In the genomic region with DNA sequence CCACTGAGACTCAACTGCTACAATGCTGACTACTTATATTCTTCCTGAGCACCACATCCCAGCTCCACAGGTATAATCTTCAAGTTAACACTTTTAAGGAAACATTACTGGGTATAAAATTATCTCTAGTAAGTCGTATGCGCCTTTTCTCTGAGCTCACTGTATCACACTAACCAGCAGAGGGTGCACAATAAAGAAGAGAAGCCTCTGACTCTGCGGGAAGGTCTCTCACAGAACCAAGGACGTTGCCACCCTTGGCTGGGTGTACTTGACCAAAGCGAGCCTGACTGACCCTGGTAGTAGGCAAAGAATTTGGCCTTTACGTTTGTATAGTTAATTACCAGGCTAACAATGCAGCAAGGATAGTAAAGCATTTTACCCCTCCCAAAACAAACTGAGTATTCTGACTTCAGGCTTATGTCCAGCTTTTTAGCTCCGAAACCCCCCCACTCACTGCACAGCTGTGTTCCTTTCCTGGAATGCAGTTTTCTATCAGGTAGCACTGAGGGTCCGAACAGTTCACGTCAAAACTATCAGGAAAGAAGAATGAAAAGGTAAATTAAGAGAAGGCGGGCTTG, we compare ENCODE assay signal across 1 cellular context.
TF ChIP-seq lines count a peak whose summit lies in the region.

A gene with protein sequence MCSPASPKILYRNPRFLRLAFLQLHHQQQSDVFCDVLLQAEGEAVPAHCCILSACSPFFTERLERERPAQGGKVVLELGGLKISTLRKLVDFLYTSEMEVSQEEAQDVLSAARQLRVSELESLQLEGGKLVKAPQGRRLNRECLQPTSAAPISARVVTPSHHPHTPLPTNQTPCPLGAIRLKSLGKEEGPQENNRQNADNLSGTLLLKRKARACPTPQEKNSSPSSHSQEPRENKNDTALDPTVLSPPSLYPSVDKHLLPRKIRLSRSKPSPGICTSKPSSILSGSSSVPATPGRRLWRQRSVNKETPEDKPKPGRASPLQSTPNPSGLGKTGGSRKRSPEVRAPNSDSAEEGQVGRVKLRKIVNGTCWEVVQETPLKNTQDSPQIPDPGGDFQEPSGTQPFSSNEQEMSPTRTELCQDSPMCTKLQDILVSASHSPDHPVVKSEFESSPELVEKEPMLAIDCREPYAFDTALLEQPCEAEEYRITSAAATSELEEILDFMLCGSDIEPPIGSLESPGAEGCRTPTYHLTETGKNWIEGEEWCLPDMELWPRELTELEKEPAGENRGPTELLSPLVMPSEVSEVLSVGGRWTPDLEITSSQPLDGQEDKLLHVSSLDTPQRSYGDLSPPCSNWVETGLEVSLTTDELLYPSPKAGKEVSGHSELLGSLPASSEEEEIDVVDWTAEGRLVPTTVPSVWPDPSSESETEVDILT (minus strand): TSS at position 144 of the 578 bp plus-strand sequence. CDS start 631 bp downstream, outside the sequence.

TF ChIP-seq in GM12878, 131 proteins besides CTCF, POLR2A, EP300 and RAD21 (continued from another document):
- TF ChIP-seq, protein P1, sequence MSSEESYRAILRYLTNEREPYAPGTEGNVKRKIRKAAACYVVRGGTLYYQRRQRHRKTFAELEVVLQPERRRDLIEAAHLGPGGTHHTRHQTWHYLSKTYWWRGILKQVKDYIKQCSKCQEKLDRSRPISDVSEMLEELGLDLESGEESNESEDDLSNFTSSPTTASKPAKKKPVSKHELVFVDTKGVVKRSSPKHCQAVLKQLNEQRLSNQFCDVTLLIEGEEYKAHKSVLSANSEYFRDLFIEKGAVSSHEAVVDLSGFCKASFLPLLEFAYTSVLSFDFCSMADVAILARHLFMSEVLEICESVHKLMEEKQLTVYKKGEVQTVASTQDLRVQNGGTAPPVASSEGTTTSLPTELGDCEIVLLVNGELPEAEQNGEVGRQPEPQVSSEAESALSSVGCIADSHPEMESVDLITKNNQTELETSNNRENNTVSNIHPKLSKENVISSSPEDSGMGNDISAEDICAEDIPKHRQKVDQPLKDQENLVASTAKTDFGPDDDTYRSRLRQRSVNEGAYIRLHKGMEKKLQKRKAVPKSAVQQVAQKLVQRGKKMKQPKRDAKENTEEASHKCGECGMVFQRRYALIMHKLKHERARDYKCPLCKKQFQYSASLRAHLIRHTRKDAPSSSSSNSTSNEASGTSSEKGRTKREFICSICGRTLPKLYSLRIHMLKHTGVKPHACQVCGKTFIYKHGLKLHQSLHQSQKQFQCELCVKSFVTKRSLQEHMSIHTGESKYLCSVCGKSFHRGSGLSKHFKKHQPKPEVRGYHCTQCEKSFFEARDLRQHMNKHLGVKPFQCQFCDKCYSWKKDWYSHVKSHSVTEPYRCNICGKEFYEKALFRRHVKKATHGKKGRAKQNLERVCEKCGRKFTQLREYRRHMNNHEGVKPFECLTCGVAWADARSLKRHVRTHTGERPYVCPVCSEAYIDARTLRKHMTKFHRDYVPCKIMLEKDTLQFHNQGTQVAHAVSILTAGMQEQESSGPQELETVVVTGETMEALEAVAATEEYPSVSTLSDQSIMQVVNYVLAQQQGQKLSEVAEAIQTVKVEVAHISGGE (CRISPR knock-in tag; IDR thresholded peaks at IDR 0.05) = no peak
- TF ChIP-seq, protein P2, sequence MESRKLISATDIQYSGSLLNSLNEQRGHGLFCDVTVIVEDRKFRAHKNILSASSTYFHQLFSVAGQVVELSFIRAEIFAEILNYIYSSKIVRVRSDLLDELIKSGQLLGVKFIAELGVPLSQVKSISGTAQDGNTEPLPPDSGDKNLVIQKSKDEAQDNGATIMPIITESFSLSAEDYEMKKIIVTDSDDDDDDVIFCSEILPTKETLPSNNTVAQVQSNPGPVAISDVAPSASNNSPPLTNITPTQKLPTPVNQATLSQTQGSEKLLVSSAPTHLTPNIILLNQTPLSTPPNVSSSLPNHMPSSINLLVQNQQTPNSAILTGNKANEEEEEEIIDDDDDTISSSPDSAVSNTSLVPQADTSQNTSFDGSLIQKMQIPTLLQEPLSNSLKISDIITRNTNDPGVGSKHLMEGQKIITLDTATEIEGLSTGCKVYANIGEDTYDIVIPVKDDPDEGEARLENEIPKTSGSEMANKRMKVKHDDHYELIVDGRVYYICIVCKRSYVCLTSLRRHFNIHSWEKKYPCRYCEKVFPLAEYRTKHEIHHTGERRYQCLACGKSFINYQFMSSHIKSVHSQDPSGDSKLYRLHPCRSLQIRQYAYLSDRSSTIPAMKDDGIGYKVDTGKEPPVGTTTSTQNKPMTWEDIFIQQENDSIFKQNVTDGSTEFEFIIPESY (IDR thresholded peaks at IDR 0.05) = peak; percentile 70; the same call in 1 of the 2 replicates
- TF ChIP-seq JUNB (IDR thresholded peaks at IDR 0.05) (no peak), ZSCAN29 (IDR thresholded peaks at IDR 0.05) (no peak), NBN (IDR thresholded peaks at IDR 0.05) (0 out of 2 replicates have a peak, but pooled peaks have one; percentile 36)
- TF ChIP-seq, protein P3, sequence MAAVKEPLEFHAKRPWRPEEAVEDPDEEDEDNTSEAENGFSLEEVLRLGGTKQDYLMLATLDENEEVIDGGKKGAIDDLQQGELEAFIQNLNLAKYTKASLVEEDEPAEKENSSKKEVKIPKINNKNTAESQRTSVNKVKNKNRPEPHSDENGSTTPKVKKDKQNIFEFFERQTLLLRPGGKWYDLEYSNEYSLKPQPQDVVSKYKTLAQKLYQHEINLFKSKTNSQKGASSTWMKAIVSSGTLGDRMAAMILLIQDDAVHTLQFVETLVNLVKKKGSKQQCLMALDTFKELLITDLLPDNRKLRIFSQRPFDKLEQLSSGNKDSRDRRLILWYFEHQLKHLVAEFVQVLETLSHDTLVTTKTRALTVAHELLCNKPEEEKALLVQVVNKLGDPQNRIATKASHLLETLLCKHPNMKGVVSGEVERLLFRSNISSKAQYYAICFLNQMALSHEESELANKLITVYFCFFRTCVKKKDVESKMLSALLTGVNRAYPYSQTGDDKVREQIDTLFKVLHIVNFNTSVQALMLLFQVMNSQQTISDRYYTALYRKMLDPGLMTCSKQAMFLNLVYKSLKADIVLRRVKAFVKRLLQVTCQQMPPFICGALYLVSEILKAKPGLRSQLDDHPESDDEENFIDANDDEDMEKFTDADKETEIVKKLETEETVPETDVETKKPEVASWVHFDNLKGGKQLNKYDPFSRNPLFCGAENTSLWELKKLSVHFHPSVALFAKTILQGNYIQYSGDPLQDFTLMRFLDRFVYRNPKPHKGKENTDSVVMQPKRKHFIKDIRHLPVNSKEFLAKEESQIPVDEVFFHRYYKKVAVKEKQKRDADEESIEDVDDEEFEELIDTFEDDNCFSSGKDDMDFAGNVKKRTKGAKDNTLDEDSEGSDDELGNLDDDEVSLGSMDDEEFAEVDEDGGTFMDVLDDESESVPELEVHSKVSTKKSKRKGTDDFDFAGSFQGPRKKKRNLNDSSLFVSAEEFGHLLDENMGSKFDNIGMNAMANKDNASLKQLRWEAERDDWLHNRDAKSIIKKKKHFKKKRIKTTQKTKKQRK (IDR thresholded peaks at IDR 0.05; ENCODE audit: low read depth, low read length) = no peak
